ENCODE assay signal across 8 cellular contexts in the genomic region with DNA sequence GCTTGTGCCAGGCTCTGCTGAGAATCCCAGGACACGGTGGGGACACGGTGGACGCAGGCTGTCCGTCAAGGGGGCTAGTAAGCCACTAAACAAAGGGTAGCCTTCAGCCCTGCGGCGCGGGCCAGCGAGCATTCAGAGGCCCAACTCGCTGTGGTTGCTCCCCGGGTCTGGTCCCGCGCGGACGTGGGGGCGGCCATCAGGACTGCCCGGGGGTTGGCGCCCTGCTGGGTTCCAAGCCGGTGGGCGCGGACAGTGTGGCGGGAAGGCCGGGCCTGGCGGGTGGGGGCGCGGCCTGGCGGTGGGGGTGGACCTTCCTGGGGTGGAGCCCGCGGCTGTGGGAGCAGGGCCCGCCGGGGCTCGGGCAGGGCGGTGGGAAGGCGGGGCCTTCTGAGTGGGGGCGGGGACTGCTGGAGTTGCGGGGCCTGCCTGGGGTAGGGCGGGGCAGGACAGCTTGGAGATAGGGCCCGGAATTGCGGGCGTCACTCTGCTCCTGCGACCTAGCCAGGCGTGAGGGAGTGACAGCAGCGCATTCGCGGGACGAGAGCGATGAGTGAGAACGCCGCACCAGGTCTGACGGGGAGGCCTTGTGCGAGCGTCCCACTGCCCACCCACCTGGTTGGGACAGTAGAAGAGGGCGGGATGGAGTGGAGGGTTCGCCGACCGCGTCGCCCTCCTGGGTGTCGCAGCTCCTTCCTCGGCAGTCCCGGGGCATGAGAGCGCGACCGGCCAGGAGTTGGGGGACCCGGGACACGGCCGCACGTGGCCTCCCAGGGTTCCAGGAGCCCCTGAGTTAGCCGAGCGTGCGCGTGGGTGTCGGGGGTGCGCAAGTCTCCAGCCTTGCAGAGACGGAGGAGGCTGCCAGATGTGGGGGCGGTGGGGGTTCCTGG. TPM values are rescaled to one million over a fixed set of nuclear protein-coding genes. Genes with fewer than 3 reads are reported as not detected.
DNase-seq lines count a peak whose midpoint lies in the region; ATAC-seq and TF ChIP-seq lines count a peak whose summit lies in the region.

A gene with protein sequence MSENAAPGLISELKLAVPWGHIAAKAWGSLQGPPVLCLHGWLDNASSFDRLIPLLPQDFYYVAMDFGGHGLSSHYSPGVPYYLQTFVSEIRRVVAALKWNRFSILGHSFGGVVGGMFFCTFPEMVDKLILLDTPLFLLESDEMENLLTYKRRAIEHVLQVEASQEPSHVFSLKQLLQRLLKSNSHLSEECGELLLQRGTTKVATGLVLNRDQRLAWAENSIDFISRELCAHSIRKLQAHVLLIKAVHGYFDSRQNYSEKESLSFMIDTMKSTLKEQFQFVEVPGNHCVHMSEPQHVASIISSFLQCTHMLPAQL (plus strand): TSS at position 482 of the 887 bp plus-strand sequence. CDS start 65 bp downstream, at position 547.

- peak within 1 kb of the TSS; percentile 34 for H3K4me3 ChIP-seq in GM12875 (ENCODE audit: low read depth, low read length)
- H3K4me3 ChIP-seq in epithelial cell of proximal tubule (ENCODE audit: low read depth, low read length), result peak within 1 kb of the TSS; percentile 54

- no peak for TF ChIP-seq CTCF in GM12875 (IDR thresholded peaks at IDR 0.05; ENCODE audit: borderline replicate concordance, insufficient read depth, low read depth, low read length)
- TF ChIP-seq CTCF in epithelial cell of proximal tubule (conservative IDR thresholded peaks at IDR 0.05; ENCODE audit: low read depth, low read length), result no peak

- DNase-seq in NOMO-1 treated with DMSO at 0.1 percent for 48 hours (lab: John Stamatoyannopoulos, UW; ENCODE audit: unreplicated experiment) (peak; percentile 73), activated T-cell treated with anti-CD3 and anti-CD28 coated beads for 4 hours (peak; percentile 73), epithelial cell of proximal tubule (ENCODE audit: low read depth) (no peak), mucosa of gallbladder (ENCODE audit: low spot score) (peak; percentile 88)
- DNase-seq in stimulated activated CD8-positive, alpha-beta memory T cell treated with anti-CD3 and anti-CD28 coated beads, Interleukin-2, amount 100 ng/mL, for 48 hours (ENCODE audit: low read depth in 2 of 2), result peak; percentile 74 to 80

- ATAC-seq in HG03064 (IDR thresholded peaks at IDR 0.05; ENCODE audit: low read depth, unreplicated experiment) (peak; percentile 53), GM21576 (IDR thresholded peaks at IDR 0.05; ENCODE audit: unreplicated experiment) (no peak)

RNA-seq across cellular contexts. Expression of the gene that starts here (rescaled TPM):
- total RNA-seq in epithelial cell of proximal tubule (0.23 and 5.0 TPM in 2 replicates), mucosa of gallbladder (2.9 TPM)
